In genomic region chr15:80595391-80595790, GRCh38 we compare ENCODE assay signal across 31 cellular contexts.
DNase-seq lines count a peak whose midpoint lies in the region; ATAC-seq and TF ChIP-seq lines count a peak whose summit lies in the region.
"Had no signal": no experiment of that assay in that cellular context is flagged by ENCODE, and none has a peak within 500 bp of the region (broad histone marks: within the 10 kb centered on the region; RNA-seq: fewer than 3 reads in every experiment).

No MANE protein-coding gene starts in this region.

- ATAC-seq in GM19455 (IDR thresholded peaks at IDR 0.05; ENCODE audit: unreplicated experiment) (no peak), aorta (ENCODE audit: low FRiP score) (no peak)
- ATAC-seq: activated CD4-positive, CD25-positive, alpha-beta regulatory T cell treated with anti-CD3 and anti-CD28 coated beads, Interleukin-2, amount 50 U/mL, for 24 hours; activated CD8-positive, alpha-beta memory T cell treated with anti-CD3 and anti-CD28 coated beads, Interleukin-2, amount 10 ng/mL, durations not matched to agents 7 days and 5 days; activated T-cell treated with anti-CD3 and anti-CD28 coated beads, Interleukin-2, amount 50 U/mL, for 4 hours; left lung; upper lobe of right lung had no signal

- CTCF ChIA-PET in PC-9 (lab: Charles Lee) = no interaction called here

- H3K27me3 ChIP-seq in PC-9 (ENCODE audit: insufficient read depth, low read depth) (no peaks in the 10 kb centered on the region), WERI-Rb-1 (ENCODE audit: insufficient read depth, low read depth, severe bottlenecking) (no peaks in the 10 kb centered on the region), aorta (ENCODE audit: control insufficient read depth in 1 of 2, insufficient read depth in 2 of 2, low read length in 1 of 2) (no peaks in the 10 kb centered on the region)
- H3K27me3 ChIP-seq: left lung, neural progenitor cell, upper lobe of right lung had no signal

- no peak for TF ChIP-seq CTCF in PC-9 (conservative IDR thresholded peaks at IDR 0.05)
- TF ChIP-seq CTCF in fibroblast of mammary gland (conservative IDR thresholded peaks at IDR 0.05; ENCODE audit: control insufficient read depth, insufficient read depth, low read depth, low read length) = no peak
- no peak for TF ChIP-seq CTCF in neural crest cell (conservative IDR thresholded peaks at IDR 0.05)
- TF ChIP-seq CTCF in WERI-Rb-1 (IDR thresholded peaks at IDR 0.05; ENCODE audit: low read depth, low read length) = no peak

- no TSS peak for BruUV-seq in PC-9 (replicated peaks; lab: Mats Ljungman, UMichigan)

- H3K4me3 Mint-ChIP-seq in neural crest cell = no peak overlapping the region
- H3K4me3 Mint-ChIP-seq: activated CD8-positive, alpha-beta memory T cell treated with anti-CD3 and anti-CD28 coated beads, Interleukin-2, amount 10 ng/mL, durations not matched to agents 7 days and 5 days; activated T-cell treated with anti-CD3 and anti-CD28 coated beads, Interleukin-2, amount 50 U/mL, for 4 hours; H9; neural progenitor cell had no signal

- no peaks in the 10 kb centered on the region for H3K79me2 ChIP-seq in PC-9 (ENCODE audit: low read depth)
- H3K79me2 ChIP-seq: parathyroid adenoma had no signal

- no peaks in the 10 kb centered on the region for H3K27me3 Mint-ChIP-seq in neural crest cell (ENCODE audit: low read depth)

- no peak overlapping the region for H2AFZ ChIP-seq in PC-9
- H2AFZ ChIP-seq: neural progenitor cell, parathyroid adenoma had no signal

- H3K9me3 Mint-ChIP-seq in neural crest cell = peaks cover 3% of the 10 kb centered on the region
- H3K9me3 Mint-ChIP-seq: activated T-cell treated with anti-CD3 and anti-CD28 coated beads, Interleukin-2, amount 50 U/mL, for 4 hours; H9 had no signal

- peaks cover 4% of the 10 kb centered on the region for H3K4me1 Mint-ChIP-seq in neural crest cell
- H3K4me1 Mint-ChIP-seq: activated CD8-positive, alpha-beta memory T cell treated with anti-CD3 and anti-CD28 coated beads, Interleukin-2, amount 10 ng/mL, durations not matched to agents 7 days and 5 days; neural progenitor cell had no signal

- H3K9me3 ChIP-seq in PC-9 (ENCODE audit: insufficient read depth, low read depth) (no peaks in the 10 kb centered on the region), WERI-Rb-1 (ENCODE audit: severe bottlenecking) (no peaks in the 10 kb centered on the region), aorta (ENCODE audit: control insufficient read depth, low read length) (no peaks in the 10 kb centered on the region)
- H3K9me3 ChIP-seq: left lung, upper lobe of right lung had no signal

- H3K4me2 ChIP-seq in PC-9 = peak overlapping the region; percentile 59
- H3K4me2 ChIP-seq: neural progenitor cell had no signal

- H3K36me3 Mint-ChIP-seq in neural crest cell (ENCODE audit: low read depth) = peaks cover 21% of the 10 kb centered on the region
- H3K36me3 Mint-ChIP-seq: activated CD8-positive, alpha-beta memory T cell treated with anti-CD3 and anti-CD28 coated beads, Interleukin-2, amount 10 ng/mL, durations not matched to agents 7 days and 5 days had no signal

- intact Hi-C loops in PC-9 (cut with micrococcal nuclease; ENCODE audit: unreplicated experiment) (no loop called here), aorta (cut with DNase I) (no loop called here)

- H3K27ac Mint-ChIP-seq in neural crest cell (ENCODE audit: unreplicated experiment) = peak overlapping the region; percentile 78
- H3K27ac Mint-ChIP-seq: activated CD8-positive, alpha-beta memory T cell treated with anti-CD3 and anti-CD28 coated beads, Interleukin-2, amount 10 ng/mL, durations not matched to agents 7 days and 5 days; H9; neural progenitor cell had no signal

- DNase-seq in DMS53 (lab: John Stamatoyannopoulos, UW) (peak; percentile 9), DMS53 treated with DMSO at 0.1 percent for 48 hours (lab: John Stamatoyannopoulos, UW; ENCODE audit: unreplicated experiment) (no peak), PC-9 (no peak), fibroblast of mammary gland (ENCODE audit: low read depth) (peak; percentile 30), neural crest cell (ENCODE audit: low read depth, low spot score) (no peak), WERI-Rb-1 (no peak), aorta (no peak)
- DNase-seq: 8988T; activated CD4-positive, alpha-beta T cell treated with anti-CD3 and anti-CD28 coated beads, Interleukin-2, amount 50 U/mL, for 4 hours; activated CD8-positive, alpha-beta memory T cell treated with anti-CD3 and anti-CD28 coated beads, Interleukin-2, amount 10 ng/mL, durations not matched to agents 7 days and 5 days; activated gamma-delta T cell treated with Interleukin-2 at 50 U/mL for 16 hours; activated T-cell treated with anti-CD3 and anti-CD28 coated beads, Interleukin-2, amount 50 U/mL, for 4 hours; caudate nucleus; H9; hypothalamus; left lung; mesendoderm; NCI-H1092; NCI-H1694 treated with DMSO at 0.1 percent for 48 hours; NCI-H446 treated with DMSO at 0.1 percent for 48 hours; OCI-M1; retina; Right ventricle myocardium superior; stimulated activated CD4-positive, alpha-beta T cell treated with anti-CD3 and anti-CD28 coated beads, Interleukin-1b, Interleukin-23, amount 100 ng/mL, for 48 hours; stimulated activated naive CD4-positive, alpha-beta T cell treated with Interleukin-2 at 50 U/mL for 16 hours; upper lobe of right lung had no signal

- peaks cover 36% of the 10 kb centered on the region for H3F3A ChIP-seq in PC-9 (ENCODE audit: insufficient read depth, low read depth)

- H3K4me3 ChIP-seq in PC-9 (no peak overlapping the region), fibroblast of mammary gland (ENCODE audit: control insufficient read depth, low read depth, low read length) (no peak overlapping the region), WERI-Rb-1 (ENCODE audit: low read depth, low read length) (no peak overlapping the region), aorta (ENCODE audit: low read length in 2 of 2) (no peak overlapping the region)
- H3K4me3 ChIP-seq: left lung, neural progenitor cell, upper lobe of right lung had no signal

- POLR2A ChIA-PET in PC-9 (lab: Charles Lee; ENCODE audit: unreplicated experiment) = no interaction called here

- H4K20me1 ChIP-seq in PC-9 (ENCODE audit: insufficient read depth) = no peaks in the 10 kb centered on the region

- H3K9me2 ChIP-seq in PC-9 (ENCODE audit: insufficient read depth) = no peaks in the 10 kb centered on the region

- peak overlapping the region; percentile 81 for H3K27ac ChIP-seq in PC-9
- no peak overlapping the region for H3K27ac ChIP-seq in WERI-Rb-1
- H3K27ac ChIP-seq in aorta (ENCODE audit: low read depth in 1 of 2, low read length in 2 of 2) = no peak overlapping the region
- H3K27ac ChIP-seq: C4-2B, left lung, neural progenitor cell, parathyroid adenoma, upper lobe of right lung had no signal

- H3K36me3 ChIP-seq in PC-9 (ENCODE audit: low read depth) = no peaks in the 10 kb centered on the region; the same call in 1 of the 2 replicates
- H3K36me3 ChIP-seq in WERI-Rb-1 = no peaks in the 10 kb centered on the region
- H3K36me3 ChIP-seq in aorta (ENCODE audit: control insufficient read depth in 1 of 2, insufficient read depth in 2 of 2, low read length in 1 of 2) = no peaks in the 10 kb centered on the region
- H3K36me3 ChIP-seq: neural progenitor cell, upper lobe of right lung had no signal

- H3K4me1 ChIP-seq in PC-9 (replicated peaks; ENCODE audit: insufficient read depth) (peaks cover 44% of the 10 kb centered on the region), aorta (ENCODE audit: control insufficient read depth in 1 of 2, insufficient read depth in 2 of 2, low read length in 2 of 2) (no peaks in the 10 kb centered on the region)
- H3K4me1 ChIP-seq: neural progenitor cell, parathyroid adenoma, upper lobe of right lung had no signal

- WGBS in aorta, 2 donors = 7 to 19% methylated on average over 1 of the region's 1 CpG

Comparison
In these comparisons a context has a peak if more than half of its experiments do, and no peak if none do; other contexts are left out.
1. DNase-seq: peak in DMS53 (single experiment) and fibroblast of mammary gland (single experiment); none in DMS53 treated with DMSO at 0.1 percent for 48 hours (single experiment), PC-9 (0 of 2), neural crest cell (single experiment), WERI-Rb-1 (single experiment) and aorta (0 of 2).